ENCODE assay signal across 9 cellular contexts in genomic region chr20:63216849-63217471, GRCh38. TPM values are rescaled to one million over a fixed set of nuclear protein-coding genes. Genes with fewer than 3 reads are reported as not detected.
DNase-seq lines count a peak whose midpoint lies in the region; ATAC-seq and TF ChIP-seq lines count a peak whose summit lies in the region.
"Had no signal": no experiment of that assay in that cellular context is flagged by ENCODE, and none has a peak within 500 bp of the region (broad histone marks: within the 10 kb centered on the region; RNA-seq: fewer than 3 reads in every experiment).

No MANE protein-coding gene starts in this region.

- peaks cover 34% of the 10 kb centered on the region for H3K36me3 Mint-ChIP-seq in GM23338 (ENCODE audit: low read depth)

- peak overlapping the region; percentile 85 for H3K9ac ChIP-seq in SK-N-MC (ENCODE audit: insufficient read length)

- H3K27ac ChIP-seq in GM23338 (ENCODE audit: low read depth) (no peak overlapping the region), SK-N-MC (no peak overlapping the region)

- H3K4me3 ChIP-seq in GM23338 (peak overlapping the region; percentile 84), SK-N-MC (peak overlapping the region; percentile 85), fibroblast of the aortic adventitia (ENCODE audit: low read depth, low read length) (peak overlapping the region; percentile 80), skeletal muscle cell (ENCODE audit: low read depth, low read length) (peak overlapping the region; percentile 81)

- H3K4me2 ChIP-seq in GM23338, result peak overlapping the region; percentile 98

- H3K36me3 ChIP-seq in GM23338 (ENCODE audit: insufficient read depth) (peaks cover 19% of the 10 kb centered on the region), SK-N-MC (ENCODE audit: insufficient read depth, low read length) (peaks cover 29% of the 10 kb centered on the region)

- peaks cover 11% of the 10 kb centered on the region for H3K27me3 Mint-ChIP-seq in GM23338 (ENCODE audit: insufficient read depth, low read depth, poor library complexity)

- DNase-seq in GM23338 (ENCODE audit: low spot score) (peak; percentile 57), SK-N-MC (ENCODE audit: low read depth, low spot score) (no peak), fibroblast of the aortic adventitia (ENCODE audit: low read depth) (no peak), skeletal muscle cell (ENCODE audit: low read depth) (no peak), GM13976 (ENCODE audit: low spot score) (no peak)
- DNase-seq in stimulated activated CD8-positive, alpha-beta memory T cell treated with anti-CD3 and anti-CD28 coated beads, Interleukin-4, amount 100 ng/mL, for 48 hours, result no peak
- no peak for DNase-seq in stimulated activated CD4-positive, alpha-beta T cell treated with anti-CD3 and anti-CD28 coated beads, Interleukin-12 subunit alpha, Interleukin-12 subunit beta, amount 100 ng/mL, for 4 hours

- H3K9me3 Mint-ChIP-seq in GM23338, result no peaks in the 10 kb centered on the region

- H3K4me1 ChIP-seq in GM23338 (ENCODE audit: insufficient read depth), result peaks cover 15% of the 10 kb centered on the region

- peak; percentile 49 for ATAC-seq in GM23338
- no peak for ATAC-seq in HG03521 (IDR thresholded peaks at IDR 0.05; ENCODE audit: unreplicated experiment)

- peaks cover 25% of the 10 kb centered on the region for H3K4me1 Mint-ChIP-seq in GM23338

- peak overlapping the region; percentile 85; the same call in 1 of the 2 replicates for H3K27ac Mint-ChIP-seq in GM23338

- no peaks in the 10 kb centered on the region for H3K9me3 ChIP-seq in SK-N-MC (ENCODE audit: low read depth, low read length)

- peak overlapping the region; percentile 99 for H3K4me3 Mint-ChIP-seq in GM23338

- peaks cover 37% of the 10 kb centered on the region for H3K79me2 ChIP-seq in GM23338 (replicated peaks; ENCODE audit: insufficient read depth)

- in situ Hi-C loops in GM13976 (cut with MboI; ENCODE audit: low sequenced_read_pairs, unreplicated experiment), result no loop called here

- H4K20me1 ChIP-seq in GM23338 (replicated peaks; ENCODE audit: insufficient read depth), result peaks cover 29% of the 10 kb centered on the region

- no peaks in the 10 kb centered on the region for H3K27me3 ChIP-seq in GM23338 (ENCODE audit: insufficient read depth)

- H3K9me2 ChIP-seq in GM23338 (ENCODE audit: insufficient read depth), result no peaks in the 10 kb centered on the region

- TF ChIP-seq CTCF in GM23338 (conservative IDR thresholded peaks at IDR 0.05; ENCODE audit: low read depth in 2 of 2), result no peak
- TF ChIP-seq CTCF in fibroblast of the aortic adventitia (IDR thresholded peaks at IDR 0.05; ENCODE audit: insufficient read depth, low read length), result no peak
- no peak for TF ChIP-seq CTCF in GM13976 (IDR thresholded peaks at IDR 0.05; ENCODE audit: borderline replicate concordance, control extremely low read depth, extremely low read depth, insufficient read depth, missing control alignments)

- H3F3A ChIP-seq in GM23338 (replicated peaks; ENCODE audit: low read depth), result 0 out of 2 replicates have a peak, but pooled peaks cover 9% of the 10 kb centered on the region

- peak overlapping the region; percentile 91 for H2AFZ ChIP-seq in GM23338

TF ChIP-seq in GM23338, 12 proteins besides CTCF, POLR2A, EP300 and RAD21:
- TF ChIP-seq ZNF331 (CRISPR knock-in tag; IDR thresholded peaks at IDR 0.05; ENCODE audit: low read depth) (no peak), POLR2AphosphoS5 (IDR thresholded peaks at IDR 0.05; ENCODE audit: low read depth) (no peak), NANOG (IDR thresholded peaks at IDR 0.05; ENCODE audit: borderline replicate concordance) (no peak)

RNA-seq across cellular contexts. Expression of gene YTHDF1, which starts 1.0 kb away (rescaled TPM):
- total RNA-seq in GM23338 (2014; rRNA removed; shearing (Covaris generic)), result 64.3 and 64.5 TPM in 2 replicates
- polyA plus RNA-seq in GM23338 (2016; fragmentation: Nextera tagmentation; extraction: Ambion mirVana), result 30.9 and 34.9 TPM in 2 replicates
- 24.8 and 28.6 TPM in 2 replicates for total RNA-seq in fibroblast of the aortic adventitia (ENCODE audit: low replicate concordance)

RNA-seq across cellular contexts. Expression of gene BIRC7, which starts 18.7 kb away (rescaled TPM):
- 0.24 TPM in 1 of 2 replicates, not detected in the other for total RNA-seq in GM23338 (2014; rRNA removed; shearing (Covaris generic))
- polyA plus RNA-seq in GM23338 (2016; fragmentation: Nextera tagmentation; extraction: Ambion mirVana), result 0.16 TPM in 1 of 2 replicates, not detected in the other
- 0.09 and 0.25 TPM in 2 replicates for total RNA-seq in fibroblast of the aortic adventitia (ENCODE audit: low replicate concordance)
- total RNA-seq: dermis microvascular lymphatic vessel endothelial cell had no signal

RNA-seq across cellular contexts. Expression of gene NKAIN4, which starts 37.3 kb away (rescaled TPM):
- 12.6 and 16.0 TPM in 2 replicates for total RNA-seq in GM23338 (2014; rRNA removed; shearing (Covaris generic))
- polyA plus RNA-seq in GM23338 (2016; fragmentation: Nextera tagmentation; extraction: Ambion mirVana), result 9.5 and 13.2 TPM in 2 replicates
- total RNA-seq in fibroblast of the aortic adventitia (ENCODE audit: low replicate concordance), result not detected in 2 replicates
- total RNA-seq: dermis microvascular lymphatic vessel endothelial cell had no signal

RNA-seq across cellular contexts. Expression of gene ARFGAP1, which starts 55.7 kb away (rescaled TPM):
- 88.8 and 95.5 TPM in 2 replicates for total RNA-seq in GM23338 (2014; rRNA removed; shearing (Covaris generic))
- 40.6 and 41.5 TPM in 2 replicates for polyA plus RNA-seq in GM23338 (2016; fragmentation: Nextera tagmentation; extraction: Ambion mirVana)
- 45.5 and 58.3 TPM in 2 replicates for total RNA-seq in fibroblast of the aortic adventitia (ENCODE audit: low replicate concordance)

Comparison
In these comparisons a context has a peak if more than half of its experiments do, and no peak if none do; other contexts are left out.
1. RNA of gene NKAIN4, which starts 37.3 kb away (total RNA-seq): 12.6 to 16.0 TPM in GM23338; not detected in fibroblast of the aortic adventitia; every median in the first group is over 10 times any median in the second.
2. Peak in every context shown above with its lines, with median percentiles within 50 percentile points of each other: H3K4me3 ChIP-seq.